In the genomic region with DNA sequence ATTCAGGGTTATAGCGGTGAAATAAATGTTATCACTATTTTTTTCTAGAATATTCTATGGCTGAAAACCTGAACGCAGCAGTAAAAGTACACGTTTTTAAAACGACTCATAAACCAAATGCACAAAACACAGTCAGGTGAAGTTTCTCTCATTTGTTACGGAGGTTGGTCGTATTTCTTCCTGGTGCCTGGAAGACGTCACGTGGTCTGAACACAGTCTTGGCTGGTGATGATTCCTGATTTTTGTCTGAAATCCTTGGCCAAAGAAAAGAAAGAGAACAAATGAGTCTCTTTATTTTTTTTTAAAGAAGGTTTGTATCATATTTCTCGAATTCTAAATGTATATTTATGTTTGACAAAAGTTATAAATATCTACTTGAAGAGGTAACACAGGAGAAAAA, we compare ENCODE assay signal across 14 cellular contexts. TPM values are rescaled to one million over a fixed set of nuclear protein-coding genes. Genes with fewer than 3 reads are reported as not detected.
A peak's percentile ranks its signal among the peaks of the same experiment; 100 is the strongest.
DNase-seq lines count a peak whose midpoint lies in the region; ATAC-seq and TF ChIP-seq lines count a peak whose summit lies in the region.
"Had no signal": no experiment of that assay in that cellular context is flagged by ENCODE, and none has a peak within 500 bp of the region (broad histone marks: within the 10 kb centered on the region; RNA-seq: fewer than 3 reads in every experiment).

No MANE protein-coding gene starts in this region.

- TF ChIP-seq POLR2A in testis (IDR thresholded peaks at IDR 0.05) = no peak

- WGBS in testis, 2 donors = 50 to 56% methylated on average over 9 of the region's 9 CpGs

- CTCF ChIA-PET in GM10248 (lab: Yijun Ruan, JAX) = no interaction called here

- DNase-seq in SK-N-MC (ENCODE audit: low read depth, low spot score) (no peak), fibroblast of gingiva (ENCODE audit: low read depth) (peak; percentile 19), myocyte (ENCODE audit: low read depth) (peak; percentile 60), testis (no peak), NCI-H1092 (lab: John Stamatoyannopoulos, UW) (no peak), GM10248 (ENCODE audit: extremely low spot score) (no peak), BE2C (no peak)
- DNase-seq: amniotic stem cell; CD8-positive, alpha-beta memory T cell; GOT3; kidney glomerular epithelial cell; NCI-H1930 had no signal

- peak overlapping the region; percentile 53 for H3K9ac ChIP-seq in SK-N-MC (ENCODE audit: insufficient read length)

- no peak for ATAC-seq in HG03442 (IDR thresholded peaks at IDR 0.05; ENCODE audit: unreplicated experiment)

- H3K27me3 ChIP-seq in testis = no peaks in the 10 kb centered on the region
- no peaks in the 10 kb centered on the region for H3K27me3 ChIP-seq in BE2C

- TF ChIP-seq CTCF in testis (IDR thresholded peaks at IDR 0.05) = no peak
- TF ChIP-seq CTCF in GM10248 (IDR thresholded peaks at IDR 0.05; ENCODE audit: control extremely low read depth, extremely low read depth, low read depth, missing control alignments) = no peak
- no peak for TF ChIP-seq CTCF in BE2C (IDR thresholded peaks at IDR 0.05; ENCODE audit: low read depth, low read length)

- intact Hi-C loops in testis (cut with DNase I; ENCODE audit: low total_unique reads) = no loop called here

- POLR2A ChIA-PET in GM10248 (lab: Yijun Ruan, JAX) = no interaction called here

- H3K27ac ChIP-seq in SK-N-MC (peak overlapping the region; percentile 92), testis (peak overlapping the region; percentile 18 to 80)
- H3K27ac ChIP-seq: epithelial cell of prostate had no signal

- H3K9me3 ChIP-seq in SK-N-MC (ENCODE audit: low read depth, low read length) (no peaks in the 10 kb centered on the region), testis (no peaks in the 10 kb centered on the region), BE2C (no peaks in the 10 kb centered on the region)

- H3K36me3 ChIP-seq in SK-N-MC (ENCODE audit: insufficient read depth, low read length) (no peaks in the 10 kb centered on the region), testis (ENCODE audit: low read depth, missing control alignments) (no peaks in the 10 kb centered on the region), BE2C (no peaks in the 10 kb centered on the region)

- no peak overlapping the region; the same call in 1 of the 2 replicates for H3K4me3 ChIP-seq in SK-N-MC
- no peak overlapping the region for H3K4me3 ChIP-seq in testis
- H3K4me3 ChIP-seq in BE2C (ENCODE audit: low read depth, low read length) = no peak overlapping the region

- peaks cover 7% of the 10 kb centered on the region for H3K4me1 ChIP-seq in testis
- H3K4me1 ChIP-seq in BE2C = no peaks in the 10 kb centered on the region

RNA-seq across cellular contexts. Expression of a gene that starts 9.8 kb away (rescaled TPM):
- total RNA-seq in myocyte (89.0 and 102 TPM in 2 replicates), testis (10 to 100 TPM; 34.9 to 44.3 TPM)
- polyA plus RNA-seq in myocyte (2012) = 53.7 TPM
- polyA plus RNA-seq in testis (ENCODE audit: insufficient read depth, low read depth, low replicate concordance) = 48.1 TPM
- polyA plus RNA-seq in BE2C (2012; ENCODE audit: insufficient read depth, insufficient read length, low read depth) = 14.3 TPM
- polyA plus RNA-seq: CD8-positive, alpha-beta memory T cell had no signal

RNA-seq across cellular contexts. Expression of a gene that starts 14.5 kb away (rescaled TPM):
- 0.03 and 0.16 TPM in 2 replicates for total RNA-seq in myocyte
- polyA plus RNA-seq in myocyte (2012) = 0.05 TPM
- total RNA-seq in testis = 1 to 10 TPM; 3.1 TPM
- polyA plus RNA-seq in testis (ENCODE audit: insufficient read depth, low read depth, low replicate concordance) = 1.6 TPM
- 0.40 TPM for polyA plus RNA-seq in BE2C (2012; ENCODE audit: insufficient read depth, insufficient read length, low read depth)
- polyA plus RNA-seq: CD8-positive, alpha-beta memory T cell had no signal

RNA-seq across cellular contexts. Expression of a gene that starts 52.5 kb away (rescaled TPM):
- 0.05 and 0.10 TPM in 2 replicates for total RNA-seq in myocyte
- polyA plus RNA-seq in myocyte (2012) = 0.04 TPM
- 1 to 10 TPM; 1.4 to 1.9 TPM for total RNA-seq in testis
- polyA plus RNA-seq in testis (ENCODE audit: insufficient read depth, low read depth, low replicate concordance) = 1.2 TPM
- polyA plus RNA-seq in BE2C (2012; ENCODE audit: insufficient read depth, insufficient read length, low read depth) = 0.65 TPM
- total RNA-seq: CD8-positive, alpha-beta memory T cell had no signal
- polyA plus RNA-seq: CD8-positive, alpha-beta memory T cell had no signal

Comparison
In these comparisons a context has a peak if more than half of its experiments do, and no peak if none do; other contexts are left out.
1. DNase-seq: peak in fibroblast of gingiva (single experiment) and myocyte (single experiment); none in SK-N-MC (single experiment), testis (single experiment), NCI-H1092 (single experiment), GM10248 (single experiment) and BE2C (single experiment).